26 cellular contexts compared by ENCODE assay signal in the genomic region with DNA sequence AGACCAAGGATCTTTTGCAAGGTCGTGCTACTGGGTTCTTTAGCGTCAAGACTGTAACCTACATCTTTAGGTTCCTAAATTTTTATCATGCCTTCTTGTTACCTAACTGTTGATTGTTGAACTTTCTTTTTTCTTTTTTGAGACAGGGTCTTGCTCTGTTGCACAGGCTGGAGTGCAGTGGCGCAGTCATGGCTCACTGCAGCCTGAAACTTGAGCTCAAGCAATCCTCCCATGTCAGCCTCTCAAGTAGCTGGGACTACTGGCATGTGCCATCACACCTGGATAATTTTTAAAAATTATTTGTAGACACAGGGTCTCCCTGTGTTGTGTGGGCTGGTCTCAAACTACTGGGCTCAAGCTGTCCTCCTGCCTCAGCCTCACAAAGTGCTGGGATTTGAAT.
"Had no signal": no experiment of that assay in that cellular context is flagged by ENCODE, and none has a peak within 500 bp of the region (broad histone marks: within the 10 kb centered on the region; RNA-seq: fewer than 3 reads in every experiment).

No MANE protein-coding gene starts in this region.

- FAIRE-seq: endometrium, frontal cortex, islet of Langerhans, TTC549 had no signal

- H3K4me3 ChIP-seq: adrenal gland, body of pancreas, colonic mucosa, esophagus squamous epithelium, left ventricle myocardium inferior, lung, right lobe of liver, transverse colon had no signal

- H3K9me3 ChIP-seq: adrenal gland, body of pancreas, colonic mucosa, esophagus squamous epithelium, left ventricle myocardium inferior, neutrophil, right lobe of liver, transverse colon had no signal

- H3K27ac ChIP-seq: adrenal gland, body of pancreas, colonic mucosa, epithelial cell of prostate, esophagus squamous epithelium, left ventricle myocardium inferior, neutrophil, right lobe of liver, transverse colon had no signal

- DNase-seq: activated CD4-positive, alpha-beta T cell treated with anti-CD3 and anti-CD28 coated beads for 48 hours; activated CD4-positive, alpha-beta T cell treated with anti-CD3 and anti-CD28 coated beads, Interleukin-2, amount 50 U/mL, for 48 hours; activated CD8-positive, alpha-beta memory T cell treated with anti-CD3 and anti-CD28 coated beads for 24 hours; activated effector memory CD4-positive, alpha-beta T cell treated with anti-CD3 and anti-CD28 coated beads, Interleukin-2, amount 50 U/mL, for 16 hours; activated naive CD4-positive, alpha-beta T cell treated with anti-CD3 and anti-CD28 coated beads for 36 hours; activated naive CD8-positive, alpha-beta T cell treated with anti-CD3 and anti-CD28 coated beads for 36 hours; adrenal gland; aorta; body of pancreas; colonic mucosa; effector CD8-positive, alpha-beta T cell; esophagus squamous epithelium; left ventricle myocardium inferior; right lobe of liver; stimulated activated CD4-positive, alpha-beta T cell treated with anti-CD3 and anti-CD28 coated beads, Interleukin-2, amount 100 ng/mL, for 48 hours; stimulated activated naive CD4-positive, alpha-beta T cell treated with Interleukin-2 at 50 U/mL for 16 hours; T-helper 9 cell; transverse colon had no signal

- H3K36me3 ChIP-seq: adrenal gland, colonic mucosa, esophagus squamous epithelium, left ventricle myocardium inferior, neutrophil, right lobe of liver, transverse colon had no signal

- H3K27me3 ChIP-seq: adrenal gland, body of pancreas, colonic mucosa, esophagus squamous epithelium, neutrophil, right lobe of liver, transverse colon had no signal

- ATAC-seq: activated CD4-positive, CD25-positive, alpha-beta regulatory T cell treated with anti-CD3 and anti-CD28 coated beads, Interleukin-2, amount 50 U/mL, for 24 hours; body of pancreas; right lobe of liver had no signal
